1 cellular context compared by ENCODE assay signal in genomic region chr7:27992755-27993478, GRCh38.
TF ChIP-seq lines count a peak whose summit lies in the region.

No MANE protein-coding gene starts in this region.

TF ChIP-seq in GM23338, 12 proteins besides CTCF, POLR2A, EP300 and RAD21 (continued from another document):
- TF ChIP-seq ZNF462 (CRISPR knock-in tag; IDR thresholded peaks at IDR 0.05) = no peak
- no peak for TF ChIP-seq EZH2phosphoT487 (IDR thresholded peaks at IDR 0.05; ENCODE audit: unreplicated experiment)
- no peak for TF ChIP-seq NANOG (IDR thresholded peaks at IDR 0.05; ENCODE audit: borderline replicate concordance)
- TF ChIP-seq EZH2 (IDR thresholded peaks at IDR 0.05; ENCODE audit: low read depth, unreplicated experiment) = no peak
- no peak for TF ChIP-seq STAT1 (IDR thresholded peaks at IDR 0.05; ENCODE audit: unreplicated experiment)
- TF ChIP-seq ETS1 (IDR thresholded peaks at IDR 0.05) = no peak
- TF ChIP-seq ZNF114 (CRISPR knock-in tag; IDR thresholded peaks at IDR 0.05) = no peak
- no peak for TF ChIP-seq ZNF331 (CRISPR knock-in tag; IDR thresholded peaks at IDR 0.05; ENCODE audit: low read depth)
